8 cellular contexts compared by ENCODE assay signal in the genomic region with DNA sequence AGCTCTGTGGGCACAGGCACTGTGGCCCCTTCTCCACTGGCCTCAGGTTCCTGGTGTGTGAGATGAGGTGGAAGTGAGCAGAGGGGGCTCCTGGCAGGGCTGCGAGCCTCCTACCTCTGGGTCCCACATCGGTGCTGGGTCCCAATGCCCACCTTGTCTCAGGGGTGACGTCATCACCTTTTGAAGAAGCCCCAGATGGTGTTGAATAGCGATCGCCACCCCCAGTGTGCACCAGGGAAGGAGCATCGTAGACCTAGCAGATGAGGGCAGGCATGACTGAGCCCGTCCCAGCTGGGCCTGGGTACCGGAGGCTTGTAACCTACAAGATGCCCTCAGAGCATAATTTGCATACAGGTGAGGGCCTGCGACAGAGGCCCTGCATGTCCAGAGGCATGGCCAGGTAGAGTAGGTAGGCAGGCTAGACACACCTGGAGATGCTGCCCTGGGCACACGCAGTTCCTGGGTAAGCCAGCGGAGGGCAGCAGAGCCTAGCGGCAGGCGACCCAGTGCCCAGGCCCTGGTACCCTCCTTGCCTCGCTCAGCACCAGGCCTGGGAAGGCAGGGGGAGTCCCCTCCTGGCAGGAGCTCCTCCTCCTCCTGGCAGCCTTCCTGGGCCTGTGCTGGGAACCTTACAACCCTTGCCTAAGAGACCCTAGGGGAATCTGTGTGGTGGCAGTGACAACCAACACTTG. TPM values are rescaled to one million over a fixed set of nuclear protein-coding genes. Genes with fewer than 3 reads are reported as not detected.
DNase-seq lines count a peak whose midpoint lies in the region; ATAC-seq and TF ChIP-seq lines count a peak whose summit lies in the region.

No MANE protein-coding gene starts in this region.

- no peak overlapping the region for H3K9ac ChIP-seq in liver (ENCODE audit: low read depth in 1 of 2, low read length in 2 of 2)

- ATAC-seq in GM21723 (IDR thresholded peaks at IDR 0.05; ENCODE audit: unreplicated experiment) (peak; percentile 68), HG02759 (IDR thresholded peaks at IDR 0.05; ENCODE audit: unreplicated experiment) (no peak)

- WGBS in liver, result 26% methylated on average over 14 of the region's 14 CpGs

- no peaks in the 10 kb centered on the region for H3K9me3 ChIP-seq in liver (ENCODE audit: control insufficient read depth in 4 of 4, low read length in 3 of 4)

- no peaks in the 10 kb centered on the region for H3K36me3 ChIP-seq in liver (ENCODE audit: control insufficient read depth in 4 of 4, insufficient read depth in 3 of 4, low read depth in 1 of 4, low read length in 3 of 4)

- TF ChIP-seq CTCF in C4-2B (conservative IDR thresholded peaks at IDR 0.05), result peak; percentile 99
- peak; percentile 99 for TF ChIP-seq CTCF in liver (IDR thresholded peaks at IDR 0.05; ENCODE audit: low read depth, low read length, missing input control)

- TF ChIP-seq RAD21 in liver (IDR thresholded peaks at IDR 0.05), result peak; percentile 99 to 100

- H3K4me3 ChIP-seq in liver (ENCODE audit: low read depth in 1 of 3, low read length in 3 of 3), result no peak overlapping the region

- peaks cover 0 to 4% (median 0%) of the 10 kb centered on the region in 4 donors for H3K4me1 ChIP-seq in liver (ENCODE audit: control insufficient read depth in 4 of 4, insufficient read depth in 4 of 4, low read length in 3 of 4)

- H3K27ac ChIP-seq in C4-2B (no peak overlapping the region; the same call in 1 of the 2 replicates), liver (ENCODE audit: low read depth in 1 of 2, low read length in 2 of 2) (no peak overlapping the region)

- no peaks in the 10 kb centered on the region for H3K27me3 ChIP-seq in liver (ENCODE audit: control insufficient read depth in 4 of 4, insufficient read depth in 4 of 4, low read length in 3 of 4)

- peak; percentile 68 for DNase-seq in NCI-H2171 (lab: John Stamatoyannopoulos, UW)
- peak; percentile 70 to 79 for DNase-seq in activated CD4-positive, alpha-beta T cell treated with anti-CD3 and anti-CD28 coated beads for 4 hours
- DNase-seq in cerebellum (ENCODE audit: low spot score), result peak; percentile 87
- DNase-seq in stimulated activated CD4-positive, alpha-beta T cell treated with anti-CD3 and anti-CD28 coated beads, TNF-alpha, amount 100 ng/mL, for 1 hour (ENCODE audit: low read depth in 3 of 3, low spot score in 1 of 3), result peak; percentile 29 to 82 (median 60)

TF ChIP-seq in liver, 16 proteins besides CTCF, POLR2A, EP300 and RAD21:
- no peak for TF ChIP-seq JUND (IDR thresholded peaks at IDR 0.05)
- no peak for TF ChIP-seq SP1 (IDR thresholded peaks at IDR 0.05)
- TF ChIP-seq NR2F2 (IDR thresholded peaks at IDR 0.05), result no peak

RNA-seq across cellular contexts. Expression of a gene that starts 52.5 kb away (rescaled TPM):
- total RNA-seq in cerebellum (14.2 TPM), liver (10 to 100 TPM; 15.2 to 20.8 TPM)
- polyA plus RNA-seq in liver, result 1 to 10 TPM; 6.4 to 9.0 TPM

RNA-seq across cellular contexts. Expression of a gene that starts 54.5 kb away (rescaled TPM):
- total RNA-seq in cerebellum (1.4 TPM), liver (1 to 10 TPM in 1 of 2 donors, under 1 TPM in 1; 0.08 to 1.7 TPM)
- under 1 TPM; 0.03 to 0.06 TPM for polyA plus RNA-seq in liver
